ENCODE assay signal across 10 cellular contexts in genomic region chr6:41286544-41287346, GRCh38. TPM values are rescaled to one million over a fixed set of nuclear protein-coding genes. Genes with fewer than 3 reads are reported as not detected.
DNase-seq lines count a peak whose midpoint lies in the region; ATAC-seq and TF ChIP-seq lines count a peak whose summit lies in the region.
"Had no signal": no experiment of that assay in that cellular context is flagged by ENCODE, and none has a peak within 500 bp of the region (broad histone marks: within the 10 kb centered on the region; RNA-seq: fewer than 3 reads in every experiment).

Gene TREM1, minus strand, starts transcription at chr6:41286682. Its CDS starts 27 bp downstream, at chr6:41286655.

- H3K4me1 Mint-ChIP-seq in activated CD4-positive, alpha-beta memory T cell treated with anti-CD3 and anti-CD28 coated beads for 36 hours (ENCODE audit: low read depth), result peaks cover 15% of the 10 kb centered on the region
- H3K4me1 Mint-ChIP-seq in activated CD4-positive, alpha-beta memory T cell treated with anti-CD3 and anti-CD28 coated beads, Interleukin-2, amount 10 ng/mL, durations not matched to agents 7 days and 5 days, result peaks cover 10% of the 10 kb centered on the region

- intact Hi-C loops in activated CD4-positive, alpha-beta memory T cell treated with anti-CD3 and anti-CD28 coated beads for 36 hours (cut with micrococcal nuclease), result no loop called here
- intact Hi-C loops in tibial artery (cut with DNase I; ENCODE audit: low total_unique reads), result no loop called here

- H3K27me3 ChIP-seq in tibial artery, result peaks cover 0 to 21% of the 10 kb centered on the region in 2 donors

- no peak for ATAC-seq in HG03354 (IDR thresholded peaks at IDR 0.05; ENCODE audit: poor library complexity, severe bottlenecking, unreplicated experiment)

- no peak within 1 kb of the TSS for H3K4me3 Mint-ChIP-seq in activated CD4-positive, alpha-beta memory T cell treated with anti-CD3 and anti-CD28 coated beads for 36 hours
- no peak within 1 kb of the TSS for H3K4me3 Mint-ChIP-seq in activated CD4-positive, alpha-beta memory T cell treated with anti-CD3 and anti-CD28 coated beads, Interleukin-2, amount 10 ng/mL, durations not matched to agents 7 days and 5 days

- no peaks in the 10 kb centered on the region for H3K36me3 ChIP-seq in tibial artery
- H3K36me3 ChIP-seq: BE2C had no signal

- H3K36me3 Mint-ChIP-seq in activated CD4-positive, alpha-beta memory T cell treated with anti-CD3 and anti-CD28 coated beads for 36 hours, result no peaks in the 10 kb centered on the region
- no peaks in the 10 kb centered on the region for H3K36me3 Mint-ChIP-seq in activated CD4-positive, alpha-beta memory T cell treated with anti-CD3 and anti-CD28 coated beads, Interleukin-2, amount 10 ng/mL, durations not matched to agents 7 days and 5 days (ENCODE audit: low read depth)

- no peaks in the 10 kb centered on the region for H3K9me3 Mint-ChIP-seq in activated CD4-positive, alpha-beta memory T cell treated with anti-CD3 and anti-CD28 coated beads for 36 hours
- no peaks in the 10 kb centered on the region for H3K9me3 Mint-ChIP-seq in activated CD4-positive, alpha-beta memory T cell treated with anti-CD3 and anti-CD28 coated beads, Interleukin-2, amount 10 ng/mL, durations not matched to agents 7 days and 5 days

- no peaks in the 10 kb centered on the region for H3K4me1 ChIP-seq in tibial artery
- H3K4me1 ChIP-seq: BE2C had no signal

- no peak within 1 kb of the TSS for H3K27ac Mint-ChIP-seq in activated CD4-positive, alpha-beta memory T cell treated with anti-CD3 and anti-CD28 coated beads for 36 hours
- H3K27ac Mint-ChIP-seq in activated CD4-positive, alpha-beta memory T cell treated with anti-CD3 and anti-CD28 coated beads, Interleukin-2, amount 10 ng/mL, durations not matched to agents 7 days and 5 days, result no peak within 1 kb of the TSS

- peaks cover 7% of the 10 kb centered on the region for H3K27me3 Mint-ChIP-seq in activated CD4-positive, alpha-beta memory T cell treated with anti-CD3 and anti-CD28 coated beads for 36 hours
- H3K27me3 Mint-ChIP-seq in activated CD4-positive, alpha-beta memory T cell treated with anti-CD3 and anti-CD28 coated beads, Interleukin-2, amount 10 ng/mL, durations not matched to agents 7 days and 5 days, result peaks cover 14% of the 10 kb centered on the region

- peak; percentile 23 for DNase-seq in activated CD4-positive, alpha-beta memory T cell treated with anti-CD3 and anti-CD28 coated beads for 36 hours
- no peak for DNase-seq in activated CD4-positive, alpha-beta memory T cell treated with anti-CD3 and anti-CD28 coated beads, Interleukin-2, amount 10 ng/mL, durations not matched to agents 7 days and 5 days
- DNase-seq in UCSD-AML1 (lab: John Stamatoyannopoulos, UW; ENCODE audit: unreplicated experiment), result peak; percentile 27
- DNase-seq in iris pigment epithelial cell (ENCODE audit: low read depth), result peak; percentile 96
- peak; percentile 70 to 71 for DNase-seq in tibial artery
- no peak for DNase-seq in NCI-H1092 (lab: John Stamatoyannopoulos, UW)
- DNase-seq in activated CD4-positive, CD25-positive, alpha-beta regulatory T cell treated with anti-CD3 and anti-CD28 coated beads, Interleukin-2, amount 50 U/mL, for 72 hours, result no peak
- DNase-seq: BE2C, dermis blood vessel endothelial cell had no signal

- H3K9me3 ChIP-seq in tibial artery, result no peaks in the 10 kb centered on the region
- H3K9me3 ChIP-seq: BE2C had no signal

- POLR2A ChIA-PET in activated CD4-positive, alpha-beta memory T cell treated with anti-CD3 and anti-CD28 coated beads for 36 hours (lab: Charles Lee), result no interaction called here
- POLR2A ChIA-PET in activated CD4-positive, alpha-beta memory T cell treated with anti-CD3 and anti-CD28 coated beads, Interleukin-2, amount 10 ng/mL, durations not matched to agents 7 days and 5 days (lab: Charles Lee), result interaction anchor here (1.5 kb wide), 1 partner anchor 86 kb away, joined by 3 read pairs; the partner anchor contains the start of gene TREML2

- H3K4me3 ChIP-seq in tibial artery, result no peak within 1 kb of the TSS

- TF ChIP-seq CTCF in tibial artery (IDR thresholded peaks at IDR 0.05), result no peak

- peak within 1 kb of the TSS in 1 of 2 donors; percentile 13 for H3K27ac ChIP-seq in tibial artery

- CTCF ChIA-PET in activated CD4-positive, alpha-beta memory T cell treated with anti-CD3 and anti-CD28 coated beads for 36 hours (lab: Charles Lee), result no interaction called here
- CTCF ChIA-PET in activated CD4-positive, alpha-beta memory T cell treated with anti-CD3 and anti-CD28 coated beads, Interleukin-2, amount 10 ng/mL, durations not matched to agents 7 days and 5 days (lab: Charles Lee), result interaction anchor here (2.3 kb wide), 1 partner anchor 8 kb away, joined by 6 read pairs; no protein-coding TSS in a partner anchor

RNA-seq across cellular contexts. Expression of gene TREM1, which starts in this region (rescaled TPM):
- total RNA-seq in activated CD4-positive, alpha-beta memory T cell treated with anti-CD3 and anti-CD28 coated beads for 36 hours, result under 1 TPM; 0.17 to 0.27 TPM
- total RNA-seq in activated CD4-positive, alpha-beta memory T cell treated with anti-CD3 and anti-CD28 coated beads, Interleukin-2, amount 10 ng/mL, durations not matched to agents 7 days and 5 days, result not detected
- total RNA-seq: dermis blood vessel endothelial cell had no signal

Comparison
In these comparisons a context has a peak if more than half of its experiments do, and no peak if none do; other contexts are left out.
1. Peak in DNase-seq in activated CD4-positive, alpha-beta memory T cell treated with anti-CD3 and anti-CD28 coated beads for 36 hours; RNA of the gene not detected or under 1 TPM.
2. DNase-seq: peak in UCSD-AML1 (single experiment), iris pigment epithelial cell (single experiment) and tibial artery (2 of 2); none in activated CD4-positive, alpha-beta memory T cell treated with anti-CD3 and anti-CD28 coated beads, Interleukin-2, amount 10 ng/mL, durations not matched to agents 7 days and 5 days (single experiment), NCI-H1092 (single experiment) and activated CD4-positive, CD25-positive, alpha-beta regulatory T cell treated with anti-CD3 and anti-CD28 coated beads, Interleukin-2, amount 50 U/mL, for 72 hours (single experiment).